ENCODE assay signal across 8 cellular contexts in the genomic region with DNA sequence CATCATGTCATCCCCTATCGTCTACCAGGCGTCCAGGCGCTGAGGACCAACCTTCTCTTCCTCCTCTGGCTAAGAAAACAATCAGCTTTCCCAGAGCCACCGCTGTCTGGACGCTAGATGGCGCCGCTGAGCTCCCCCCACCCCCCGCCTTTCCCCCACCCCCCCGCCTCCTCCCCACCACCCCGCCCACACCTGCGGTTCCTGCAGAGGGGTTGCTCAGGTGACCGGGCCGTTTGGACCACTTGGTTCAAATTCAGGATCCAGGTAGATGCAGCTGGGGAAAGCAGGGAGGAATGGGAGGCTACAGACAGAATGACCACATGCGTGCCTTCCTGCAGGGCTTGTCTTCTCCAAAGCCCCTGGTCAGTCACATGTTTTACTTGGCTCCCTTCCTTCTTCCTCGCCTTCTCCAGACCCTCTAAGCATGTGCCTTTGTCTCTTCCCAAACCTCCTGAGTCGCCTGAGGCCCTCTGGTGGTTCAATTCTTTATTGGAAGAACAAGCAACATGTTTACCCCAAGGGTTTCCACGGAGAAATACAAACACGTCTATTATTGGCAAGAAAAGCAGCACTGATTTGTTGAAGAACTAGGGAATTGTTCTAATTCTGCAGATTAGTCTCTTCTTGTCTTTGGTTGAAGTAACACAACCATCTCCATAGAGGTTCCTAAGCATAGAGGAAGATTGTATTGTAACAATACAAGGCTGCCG. TPM values are rescaled to one million over a fixed set of nuclear protein-coding genes. Genes with fewer than 3 reads are reported as not detected.
DNase-seq lines count a peak whose midpoint lies in the region; ATAC-seq, FAIRE-seq and TF ChIP-seq lines count a peak whose summit lies in the region.

No MANE protein-coding gene starts in this region.

- no peaks in the 10 kb centered on the region for H3K36me3 ChIP-seq in NT2/D1 (ENCODE audit: insufficient read depth, insufficient read length, low read length)

- ATAC-seq in foreskin keratinocyte, result peak; percentile 80
- ATAC-seq in HG03439 (IDR thresholded peaks at IDR 0.05; ENCODE audit: unreplicated experiment), result no peak
- ATAC-seq in GM21515 (IDR thresholded peaks at IDR 0.05; ENCODE audit: unreplicated experiment), result no peak

- no peaks in the 10 kb centered on the region for H3K4me1 ChIP-seq in NT2/D1 (ENCODE audit: insufficient read depth, insufficient read length)
- no peaks in the 10 kb centered on the region for H3K4me1 ChIP-seq in foreskin keratinocyte

- peak overlapping the region; percentile 57 for H3K9ac ChIP-seq in NT2/D1 (ENCODE audit: insufficient read length, low read depth)

- H3K9me3 ChIP-seq in NT2/D1 (ENCODE audit: insufficient read depth, low read length), result peaks cover 12% of the 10 kb centered on the region; the same call in 1 of the 2 replicates

- TF ChIP-seq CTCF in D721Med (IDR thresholded peaks at IDR 0.05; ENCODE audit: insufficient read depth, missing control alignments), result peak; percentile 84
- TF ChIP-seq CTCF in foreskin keratinocyte (conservative IDR thresholded peaks at IDR 0.05), result peak; percentile 53

- no peaks in the 10 kb centered on the region for H3K27me3 ChIP-seq in NT2/D1 (ENCODE audit: insufficient read depth, insufficient read length)
- H3K27me3 ChIP-seq in foreskin keratinocyte, result no peaks in the 10 kb centered on the region

- H3K27ac ChIP-seq in foreskin keratinocyte, result no peak overlapping the region

- peak overlapping the region; percentile 16 for H3K4me3 ChIP-seq in NT2/D1 (ENCODE audit: insufficient read length, low read depth)

- FAIRE-seq in D721Med (lab: Jason Lieb, UNC), result no peak

- DNase-seq in D721Med (ENCODE audit: insufficient read length, low spot score), result peak; percentile 46
- DNase-seq in HuH-7.5 (ENCODE audit: low spot score), result peak; percentile 70
- DNase-seq in NT2/D1 (ENCODE audit: low read depth, low spot score), result peak; percentile 88
- peak; percentile 29 to 36 for DNase-seq in activated T-helper 1 cell treated with anti-CD3 and anti-CD28 coated beads, Interleukin-2, amount 50 U/mL, for 16 hours (ENCODE audit: low read depth in 1 of 2, low spot score in 1 of 2)
- peak; percentile 33 to 55 for DNase-seq in foreskin keratinocyte
- peak in 37 of 56 donors; percentile 8 to 67 (median 34) for DNase-seq in nucleus accumbens (lab: John Stamatoyannopoulos, UW)

RNA-seq across cellular contexts. Expression of a gene that starts 24.7 kb away (rescaled TPM):
- total RNA-seq in foreskin keratinocyte, result not detected in 2 replicates
- not detected in 2 replicates for polyA plus RNA-seq in foreskin keratinocyte

Comparison
In these comparisons a context has a peak if more than half of its experiments do, and no peak if none do; other contexts are left out.
1. DNase-seq: peak in every context shown above with its lines; median percentile 88 in NT2/D1; 70 in HuH-7.5; 46 in D721Med; 44 in foreskin keratinocyte; 34 in nucleus accumbens; 32 in activated T-helper 1 cell treated with anti-CD3 and anti-CD28 coated beads, Interleukin-2, amount 50 U/mL, for 16 hours.